In genomic region chr11:14070866-14071265, GRCh38 we compare ENCODE assay signal across 32 cellular contexts.
"Had no signal": no experiment of that assay in that cellular context is flagged by ENCODE, and none has a peak within 500 bp of the region (broad histone marks: within the 10 kb centered on the region; RNA-seq: fewer than 3 reads in every experiment).

No MANE protein-coding gene starts in this region.

- H3K36me3 ChIP-seq: gastroesophageal sphincter, heart right ventricle, left lung, ovary, sigmoid colon, spleen, suprapubic skin, transverse colon, upper lobe of right lung, uterus had no signal

- H3K27me3 ChIP-seq: dorsolateral prefrontal cortex, gastroesophageal sphincter, heart right ventricle, left lung, ovary, sigmoid colon, spleen, suprapubic skin, transverse colon, upper lobe of right lung, uterus had no signal

- H3K4me3 ChIP-seq: dorsolateral prefrontal cortex, gastroesophageal sphincter, heart right ventricle, left lung, ovary, psoas muscle, sigmoid colon, skin epidermis, spleen, suprapubic skin, transverse colon, upper lobe of right lung, uterus had no signal

- H3K27ac ChIP-seq: dorsolateral prefrontal cortex, epithelial cell of prostate, foreskin keratinocyte, gastroesophageal sphincter, heart right ventricle, left lung, ovary, psoas muscle, sigmoid colon, spleen, suprapubic skin, transverse colon, upper lobe of right lung, uterus had no signal

- H3K4me1 Mint-ChIP-seq: stimulated activated memory B cell treated with anti-CD40 and anti-IgM and Interleukin-4, amounts not matched to agents 10 μg/mL and 1 μg/mL and 100 μg/mL, for 72 hours had no signal

- H3K36me3 Mint-ChIP-seq: stimulated activated memory B cell treated with anti-CD40 and anti-IgM and Interleukin-4, amounts not matched to agents 10 μg/mL and 1 μg/mL and 100 μg/mL, for 72 hours had no signal

- ATAC-seq: esophagus mucosa; foreskin keratinocyte; gastroesophageal sphincter; heart right ventricle; left cardiac atrium; left lung; naive thymus-derived CD4-positive, alpha-beta T cell; psoas muscle; right cardiac atrium; stimulated activated memory B cell treated with anti-CD40 and anti-IgM and Interleukin-4, amounts not matched to agents 10 μg/mL and 1 μg/mL and 100 μg/mL, for 72 hours; upper lobe of right lung had no signal

- H3K27me3 Mint-ChIP-seq: stimulated activated memory B cell treated with anti-CD40 and anti-IgM and Interleukin-4, amounts not matched to agents 10 μg/mL and 1 μg/mL and 100 μg/mL, for 72 hours; stimulated activated naive CD8-positive, alpha-beta T cell treated with anti-CD3 and anti-CD28 coated beads, Interleukin-15, Interleukin-2, amounts not matched to agents 100 ng/mL and 50 ng/mL, for 24 hours had no signal

- H3K27ac Mint-ChIP-seq: naive thymus-derived CD4-positive, alpha-beta T cell; nephron progenitor cell; stimulated activated memory B cell treated with anti-CD40 and anti-IgM and Interleukin-4, amounts not matched to agents 10 μg/mL and 1 μg/mL and 100 μg/mL, for 72 hours; stimulated activated naive CD8-positive, alpha-beta T cell treated with anti-CD3 and anti-CD28 coated beads, Interleukin-15, Interleukin-2, amounts not matched to agents 100 ng/mL and 50 ng/mL, for 24 hours had no signal

- H3K9me3 Mint-ChIP-seq: endodermal cell; nephron progenitor cell; stimulated activated memory B cell treated with anti-CD40 and anti-IgM and Interleukin-4, amounts not matched to agents 10 μg/mL and 1 μg/mL and 100 μg/mL, for 72 hours; stimulated activated naive CD8-positive, alpha-beta T cell treated with anti-CD3 and anti-CD28 coated beads, Interleukin-15, Interleukin-2, amounts not matched to agents 100 ng/mL and 50 ng/mL, for 24 hours had no signal

- H3K4me3 Mint-ChIP-seq: endodermal cell; naive thymus-derived CD4-positive, alpha-beta T cell; nephron progenitor cell; stimulated activated memory B cell treated with anti-CD40 and anti-IgM and Interleukin-4, amounts not matched to agents 10 μg/mL and 1 μg/mL and 100 μg/mL, for 72 hours; stimulated activated naive CD8-positive, alpha-beta T cell treated with anti-CD3 and anti-CD28 coated beads, Interleukin-15, Interleukin-2, amounts not matched to agents 100 ng/mL and 50 ng/mL, for 24 hours had no signal

- DNase-seq: cerebellar nuclear complex; cortex of kidney; dorsolateral prefrontal cortex; effector CD4-positive, alpha-beta T cell; endodermal cell; foreskin keratinocyte; heart right ventricle; hippocampal formation; left cardiac atrium; left lung; mesendoderm; midbrain; naive thymus-derived CD4-positive, alpha-beta T cell; nephron progenitor cell; nucleus accumbens; ovary; posterior cingulate gyrus; psoas muscle; right cardiac atrium; sigmoid colon; spleen; stimulated activated CD4-positive, alpha-beta T cell treated with anti-CD3 and anti-CD28 coated beads, Interleukin-4, amount 100 ng/mL, for 4 hours; transverse colon; upper lobe of right lung; uterus had no signal

- H3K9me3 ChIP-seq: gastroesophageal sphincter, heart right ventricle, left lung, ovary, psoas muscle, sigmoid colon, spleen, suprapubic skin, transverse colon, upper lobe of right lung, uterus had no signal

- H3K4me1 ChIP-seq: foreskin keratinocyte, left lung, psoas muscle, sigmoid colon, suprapubic skin, transverse colon, uterus had no signal
